ENCODE assay signal across 13 cellular contexts in the genomic region with DNA sequence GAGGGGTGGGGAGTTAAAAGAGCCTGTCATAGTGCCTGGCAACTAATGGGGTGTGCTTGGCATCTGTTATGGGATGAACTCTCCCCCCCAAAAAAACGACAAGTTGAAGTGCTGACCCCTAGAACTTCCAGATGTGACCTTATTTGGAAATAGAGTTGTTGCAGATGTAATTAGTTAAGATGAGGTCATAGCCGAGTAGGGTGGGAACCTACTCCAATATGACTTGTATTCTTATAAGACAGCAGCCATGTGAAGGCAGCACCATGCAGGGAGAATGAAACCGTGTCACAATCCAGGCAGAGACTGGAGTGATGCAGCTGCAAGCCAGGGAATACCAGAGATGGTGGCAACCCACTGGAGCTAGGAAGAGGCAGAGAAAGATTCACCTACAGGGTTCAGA.
"Had no signal": no experiment of that assay in that cellular context is flagged by ENCODE, and none has a peak within 500 bp of the region (broad histone marks: within the 10 kb centered on the region; RNA-seq: fewer than 3 reads in every experiment).

No MANE protein-coding gene starts in this region.

- H3K4me1 Mint-ChIP-seq: activated naive CD4-positive, alpha-beta T cell treated with anti-CD3 and anti-CD28 coated beads, Interleukin-2, amount 50 U/mL, for 24 hours; stimulated activated effector memory CD8-positive, alpha-beta T cell treated with anti-CD3 and anti-CD28 coated beads, Interleukin-12 subunit alpha, Interleukin-12 subunit beta, amount 100 ng/mL, for 72 hours had no signal

- H3K4me3 Mint-ChIP-seq: activated naive CD4-positive, alpha-beta T cell treated with anti-CD3 and anti-CD28 coated beads, Interleukin-2, amount 50 U/mL, for 24 hours; stimulated activated effector memory CD8-positive, alpha-beta T cell treated with anti-CD3 and anti-CD28 coated beads, Interleukin-12 subunit alpha, Interleukin-12 subunit beta, amount 100 ng/mL, for 72 hours had no signal

- H3K27ac Mint-ChIP-seq: activated naive CD4-positive, alpha-beta T cell treated with anti-CD3 and anti-CD28 coated beads, Interleukin-2, amount 50 U/mL, for 24 hours; stimulated activated effector memory CD8-positive, alpha-beta T cell treated with anti-CD3 and anti-CD28 coated beads, Interleukin-12 subunit alpha, Interleukin-12 subunit beta, amount 100 ng/mL, for 72 hours had no signal

- H3K4me1 ChIP-seq: left lung, right atrium auricular region, transverse colon had no signal

- H3K27ac ChIP-seq: heart left ventricle, left lung, right atrium auricular region, transverse colon had no signal

- DNase-seq: activated CD4-positive, alpha-beta T cell treated with anti-CD3 and anti-CD28 coated beads, Interleukin-2, amount 50 U/mL, for 4 hours; activated CD4-positive, CD25-positive, alpha-beta regulatory T cell treated with anti-CD3 and anti-CD28 coated beads, Interleukin-2, amount 50 U/mL, for 72 hours; activated T-cell treated with anti-CD3 and anti-CD28 coated beads, Interleukin-2, amount 50 U/mL, for 1 hour; cerebellar nuclear complex; dermis blood vessel endothelial cell; foreskin melanocyte; heart left ventricle; left lung; small intestine; transverse colon had no signal

- H3K27me3 ChIP-seq: right atrium auricular region, transverse colon had no signal

- H3K4me3 ChIP-seq: heart left ventricle, left lung, right atrium auricular region, transverse colon had no signal

- ATAC-seq: heart left ventricle; left lung; stimulated activated effector memory CD8-positive, alpha-beta T cell treated with anti-CD3 and anti-CD28 coated beads, Interleukin-12 subunit alpha, Interleukin-12 subunit beta, amount 100 ng/mL, for 72 hours had no signal

- H3K9me3 Mint-ChIP-seq: stimulated activated effector memory CD8-positive, alpha-beta T cell treated with anti-CD3 and anti-CD28 coated beads, Interleukin-12 subunit alpha, Interleukin-12 subunit beta, amount 100 ng/mL, for 72 hours had no signal

- H3K36me3 ChIP-seq: heart left ventricle, left lung, right atrium auricular region, transverse colon had no signal

- H3K9me3 ChIP-seq: heart left ventricle, left lung, right atrium auricular region, transverse colon had no signal

- H3K36me3 Mint-ChIP-seq: activated naive CD4-positive, alpha-beta T cell treated with anti-CD3 and anti-CD28 coated beads, Interleukin-2, amount 50 U/mL, for 24 hours; stimulated activated effector memory CD8-positive, alpha-beta T cell treated with anti-CD3 and anti-CD28 coated beads, Interleukin-12 subunit alpha, Interleukin-12 subunit beta, amount 100 ng/mL, for 72 hours had no signal
